Comparison of ENCODE assay signal across 19 cellular contexts in the genomic region with DNA sequence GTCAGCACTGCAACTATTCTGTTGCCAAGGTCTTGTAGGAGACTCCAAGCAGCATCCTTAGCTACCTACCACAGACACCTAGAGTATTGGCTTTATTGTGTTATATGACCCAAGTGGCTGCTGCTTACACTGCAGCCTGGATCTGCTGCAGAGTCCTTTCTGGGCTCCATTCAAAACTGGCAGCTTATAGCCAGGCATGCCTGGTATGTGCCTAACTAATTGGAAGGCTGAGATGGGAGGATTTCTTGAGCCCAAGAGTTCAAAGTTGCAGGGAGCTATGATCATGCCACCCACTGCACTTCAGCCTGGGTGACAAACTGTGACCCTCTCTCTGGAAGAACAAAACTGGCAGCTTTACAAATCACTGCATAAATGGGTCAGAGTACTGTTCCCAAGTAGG. TPM values are rescaled to one million over a fixed set of nuclear protein-coding genes. Genes with fewer than 3 reads are reported as not detected.
A peak's percentile ranks its signal among the peaks of the same experiment; 100 is the strongest.
DNase-seq lines count a peak whose midpoint lies in the region; ATAC-seq and TF ChIP-seq lines count a peak whose summit lies in the region.
"Had no signal": no experiment of that assay in that cellular context is flagged by ENCODE, and none has a peak within 500 bp of the region (broad histone marks: within the 10 kb centered on the region; RNA-seq: fewer than 3 reads in every experiment).

No MANE protein-coding gene starts in this region.

- no peak overlapping the region for H2AFZ ChIP-seq in Karpas-422 (ENCODE audit: low read length)
- H2AFZ ChIP-seq: GM23248 had no signal

- no peaks in the 10 kb centered on the region for H3K9me3 ChIP-seq in WERI-Rb-1 (ENCODE audit: severe bottlenecking)
- no peaks in the 10 kb centered on the region for H3K9me3 ChIP-seq in Karpas-422 (ENCODE audit: low read length)
- H3K9me3 ChIP-seq: sigmoid colon, transverse colon had no signal

- peak overlapping the region; percentile 34 for H3K27ac ChIP-seq in WERI-Rb-1
- no peak overlapping the region for H3K27ac ChIP-seq in Karpas-422 (ENCODE audit: low read length)
- H3K27ac ChIP-seq: GM23248, sigmoid colon, transverse colon had no signal

- no peak overlapping the region for H3K4me2 ChIP-seq in Karpas-422 (ENCODE audit: low read depth, low read length, poor library complexity, severe bottlenecking)

- H3K4me3 ChIP-seq in WERI-Rb-1 (ENCODE audit: low read depth, low read length) (no peak overlapping the region), Karpas-422 (ENCODE audit: low read length) (no peak overlapping the region)
- H3K4me3 ChIP-seq: GM23248, sigmoid colon, transverse colon had no signal

- peak; percentile 8 for DNase-seq in AG08396 (ENCODE audit: low spot score)
- DNase-seq in G401 (ENCODE audit: low spot score), result peak; percentile 48
- peak; percentile 20 for DNase-seq in WERI-Rb-1
- DNase-seq in left lobe of liver (ENCODE audit: low spot score), result no peak
- DNase-seq in Karpas-422, result no peak
- DNase-seq in UCSD-AML1 (lab: John Stamatoyannopoulos, UW; ENCODE audit: unreplicated experiment), result no peak
- DNase-seq in SK-N-DZ (ENCODE audit: low spot score), result no peak
- DNase-seq: activated CD4-positive, alpha-beta T cell treated with anti-CD3 and anti-CD28 coated beads, Interleukin-2, amount 50 U/mL, for 48 hours; activated CD4-positive, CD25-positive, alpha-beta regulatory T cell; activated naive CD8-positive, alpha-beta T cell treated with anti-CD3 and anti-CD28 coated beads for 36 hours; CD8-positive, alpha-beta T cell; GM23248; hippocampal formation; NCI-H1694; NCI-H2171; sigmoid colon; T1000; transverse colon had no signal

- no peak overlapping the region for H3K9ac ChIP-seq in Karpas-422 (ENCODE audit: low read length)
- H3K9ac ChIP-seq: GM23248 had no signal

- H3K4me1 ChIP-seq in Karpas-422 (ENCODE audit: low read length), result no peaks in the 10 kb centered on the region

- no peak for TF ChIP-seq CTCF in WERI-Rb-1 (IDR thresholded peaks at IDR 0.05; ENCODE audit: low read depth, low read length)

- ATAC-seq in left lobe of liver, result peak; percentile 49
- no peak for ATAC-seq in GM21786 (IDR thresholded peaks at IDR 0.05; ENCODE audit: unreplicated experiment)
- ATAC-seq: CD8-positive, alpha-beta T cell had no signal

- in situ Hi-C loops in G401 (cut with HindIII; ENCODE audit: low sequenced_read_pairs), result no loop called here

- no peaks in the 10 kb centered on the region for H3K79me2 ChIP-seq in Karpas-422 (ENCODE audit: low read length)

- H3K27me3 ChIP-seq in WERI-Rb-1 (ENCODE audit: insufficient read depth, low read depth, severe bottlenecking) (no peaks in the 10 kb centered on the region), Karpas-422 (ENCODE audit: low read length) (no peaks in the 10 kb centered on the region)
- H3K27me3 ChIP-seq: sigmoid colon, transverse colon had no signal

- no peaks in the 10 kb centered on the region for H3K9me2 ChIP-seq in Karpas-422 (replicated peaks; ENCODE audit: insufficient read depth, low read length)

- peaks cover 22% of the 10 kb centered on the region for H3K36me3 ChIP-seq in WERI-Rb-1
- H3K36me3 ChIP-seq in Karpas-422 (ENCODE audit: insufficient read depth, low read length), result peaks cover 18% of the 10 kb centered on the region

- peaks cover 3% of the 10 kb centered on the region; the same call in 1 of the 2 replicates for H4K20me1 ChIP-seq in Karpas-422 (ENCODE audit: insufficient read depth, low read depth, low read length)

RNA-seq across cellular contexts. Expression of a gene that starts 8.6 kb away (rescaled TPM):
- 127 and 148 TPM in 2 replicates for total RNA-seq in G401 (2014; rRNA removed; shearing (Covaris generic))
- 65.2 TPM for total RNA-seq in left lobe of liver
- 105 and 162 TPM in 2 replicates for total RNA-seq in Karpas-422 (2014; rRNA removed; shearing (Covaris generic); ENCODE audit: low replicate concordance)
- polyA plus RNA-seq in SK-N-DZ (2014; cell fraction: cytosol; rRNA removed), result 123 and 141 TPM in 2 replicates
- 116 and 119 TPM in 2 replicates for polyA plus RNA-seq in SK-N-DZ (2014; cell fraction: nucleus; rRNA removed)

Comparison
In these comparisons a context has a peak if more than half of its experiments do, and no peak if none do; other contexts are left out.
1. DNase-seq: peak in AG08396 (single experiment), G401 (single experiment) and WERI-Rb-1 (single experiment); none in left lobe of liver (single experiment), Karpas-422 (single experiment), UCSD-AML1 (single experiment) and SK-N-DZ (single experiment).